1 cellular context compared by ENCODE assay signal in the genomic region with DNA sequence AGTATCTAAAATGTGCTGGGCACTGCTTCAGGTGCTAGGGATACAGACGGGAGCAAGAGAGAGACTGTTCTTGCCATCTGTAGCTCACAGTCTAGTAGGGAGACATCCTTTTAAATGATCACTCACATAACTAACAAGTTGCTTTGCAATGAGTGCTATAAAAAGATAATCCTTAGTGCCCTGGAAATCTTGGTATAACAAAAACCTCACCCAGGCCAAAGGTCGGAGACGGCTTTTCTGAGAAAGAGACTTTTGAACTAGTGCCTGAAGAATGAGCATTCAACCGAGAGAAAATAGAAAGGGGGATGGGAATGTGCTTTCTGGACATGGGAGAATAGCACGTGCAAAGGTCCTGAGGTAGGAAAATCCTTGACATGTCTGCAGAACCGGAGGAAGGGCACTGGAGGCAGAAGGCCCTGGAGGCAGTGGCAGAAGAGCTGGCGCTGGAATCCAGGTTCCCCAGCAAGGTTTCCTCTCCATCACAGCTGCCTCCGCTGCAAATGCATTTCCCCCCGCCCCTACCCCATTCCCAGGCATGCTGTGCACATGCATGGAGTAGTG.
TF ChIP-seq lines count a peak whose summit lies in the region.

No MANE protein-coding gene starts in this region.

TF ChIP-seq in A549, 52 proteins besides CTCF, POLR2A, EP300 and RAD21 (continued from another document):
- TF ChIP-seq, protein P1, sequence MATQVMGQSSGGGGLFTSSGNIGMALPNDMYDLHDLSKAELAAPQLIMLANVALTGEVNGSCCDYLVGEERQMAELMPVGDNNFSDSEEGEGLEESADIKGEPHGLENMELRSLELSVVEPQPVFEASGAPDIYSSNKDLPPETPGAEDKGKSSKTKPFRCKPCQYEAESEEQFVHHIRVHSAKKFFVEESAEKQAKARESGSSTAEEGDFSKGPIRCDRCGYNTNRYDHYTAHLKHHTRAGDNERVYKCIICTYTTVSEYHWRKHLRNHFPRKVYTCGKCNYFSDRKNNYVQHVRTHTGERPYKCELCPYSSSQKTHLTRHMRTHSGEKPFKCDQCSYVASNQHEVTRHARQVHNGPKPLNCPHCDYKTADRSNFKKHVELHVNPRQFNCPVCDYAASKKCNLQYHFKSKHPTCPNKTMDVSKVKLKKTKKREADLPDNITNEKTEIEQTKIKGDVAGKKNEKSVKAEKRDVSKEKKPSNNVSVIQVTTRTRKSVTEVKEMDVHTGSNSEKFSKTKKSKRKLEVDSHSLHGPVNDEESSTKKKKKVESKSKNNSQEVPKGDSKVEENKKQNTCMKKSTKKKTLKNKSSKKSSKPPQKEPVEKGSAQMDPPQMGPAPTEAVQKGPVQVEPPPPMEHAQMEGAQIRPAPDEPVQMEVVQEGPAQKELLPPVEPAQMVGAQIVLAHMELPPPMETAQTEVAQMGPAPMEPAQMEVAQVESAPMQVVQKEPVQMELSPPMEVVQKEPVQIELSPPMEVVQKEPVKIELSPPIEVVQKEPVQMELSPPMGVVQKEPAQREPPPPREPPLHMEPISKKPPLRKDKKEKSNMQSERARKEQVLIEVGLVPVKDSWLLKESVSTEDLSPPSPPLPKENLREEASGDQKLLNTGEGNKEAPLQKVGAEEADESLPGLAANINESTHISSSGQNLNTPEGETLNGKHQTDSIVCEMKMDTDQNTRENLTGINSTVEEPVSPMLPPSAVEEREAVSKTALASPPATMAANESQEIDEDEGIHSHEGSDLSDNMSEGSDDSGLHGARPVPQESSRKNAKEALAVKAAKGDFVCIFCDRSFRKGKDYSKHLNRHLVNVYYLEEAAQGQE (IDR thresholded peaks at IDR 0.05), result no peak
- TF ChIP-seq HOXA7 (CRISPR knock-in tag; IDR thresholded peaks at IDR 0.05), result no peak
